1 cellular context compared by ENCODE assay signal in the genomic region with DNA sequence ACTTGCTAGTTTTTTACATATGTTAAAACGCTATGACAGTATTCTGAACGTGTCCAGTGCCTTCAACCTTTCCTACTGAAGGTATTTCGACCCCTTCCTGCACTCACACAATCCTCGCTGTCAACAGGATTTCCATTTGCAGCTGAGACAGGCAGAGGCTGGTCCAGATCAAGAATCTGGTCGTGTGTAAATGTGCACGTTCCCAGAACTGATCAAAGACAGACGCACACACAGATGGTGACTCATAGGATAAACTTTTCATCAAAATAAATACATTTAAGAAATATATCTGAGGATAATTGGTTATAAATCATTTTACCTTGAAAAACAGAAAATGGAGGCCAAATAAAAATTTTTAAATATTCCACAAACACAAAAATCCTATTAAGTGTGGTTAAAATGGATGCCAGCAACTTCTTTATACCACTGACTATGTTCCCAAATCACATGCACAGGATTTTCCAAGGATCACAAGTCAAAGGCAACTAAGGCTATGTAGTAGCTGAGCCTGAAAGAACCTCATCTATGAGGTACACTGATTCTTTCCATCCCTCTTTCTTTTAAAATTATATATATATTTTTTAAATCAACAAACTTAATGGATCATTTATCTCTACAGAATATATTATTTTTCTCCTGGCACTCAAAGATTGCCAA.
TF ChIP-seq lines count a peak whose summit lies in the region.

No MANE protein-coding gene starts in this region.

TF ChIP-seq in SK-N-SH, 30 proteins besides CTCF, POLR2A, EP300 and RAD21 (continued from another document):
- TF ChIP-seq, protein P1, sequence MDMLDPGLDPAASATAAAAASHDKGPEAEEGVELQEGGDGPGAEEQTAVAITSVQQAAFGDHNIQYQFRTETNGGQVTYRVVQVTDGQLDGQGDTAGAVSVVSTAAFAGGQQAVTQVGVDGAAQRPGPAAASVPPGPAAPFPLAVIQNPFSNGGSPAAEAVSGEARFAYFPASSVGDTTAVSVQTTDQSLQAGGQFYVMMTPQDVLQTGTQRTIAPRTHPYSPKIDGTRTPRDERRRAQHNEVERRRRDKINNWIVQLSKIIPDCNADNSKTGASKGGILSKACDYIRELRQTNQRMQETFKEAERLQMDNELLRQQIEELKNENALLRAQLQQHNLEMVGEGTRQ (IDR thresholded peaks at IDR 0.05; ENCODE audit: borderline replicate concordance, low read depth, low read length) = no peak
- TF ChIP-seq EZH2phosphoT487 (IDR thresholded peaks at IDR 0.05; ENCODE audit: borderline replicate concordance, low read depth) (no peak), GATA2 (CRISPR knock-in tag; IDR thresholded peaks at IDR 0.05) (no peak), JUND (IDR thresholded peaks at IDR 0.05) (peak; percentile 82), RFX5 (IDR thresholded peaks at IDR 0.05; ENCODE audit: low read length) (no peak), POLR2AphosphoS5 (IDR thresholded peaks at IDR 0.05; ENCODE audit: low read depth, low read length) (peak; percentile 64; the same call in 1 of the 2 replicates), YY1 (IDR thresholded peaks at IDR 0.05; ENCODE audit: low read depth) (no peak), GABPA (IDR thresholded peaks at IDR 0.05; ENCODE audit: low read depth) (no peak), TEAD4 (IDR thresholded peaks at IDR 0.05; ENCODE audit: borderline replicate concordance, insufficient read depth) (peak; percentile 40; the same call in 1 of the 2 replicates), FOXJ3 (CRISPR knock-in tag; IDR thresholded peaks at IDR 0.05) (no peak), RCOR1 (IDR thresholded peaks at IDR 0.05; ENCODE audit: low read length) (peak; percentile 68; the same call in 1 of the 2 replicates), FOSL2 (IDR thresholded peaks at IDR 0.05; ENCODE audit: borderline replicate concordance, low read depth) (peak; percentile 64; the same call in 1 of the 2 replicates), MEF2A (IDR thresholded peaks at IDR 0.05; ENCODE audit: borderline replicate concordance, low read depth) (0 out of 2 replicates have a peak, but pooled peaks have one; percentile 35), ELF1 (IDR thresholded peaks at IDR 0.05) (no peak), NRF1 (IDR thresholded peaks at IDR 0.05; ENCODE audit: low read depth, low read length) (no peak), MXI1 (IDR thresholded peaks at IDR 0.05; ENCODE audit: low read depth, low read length) (0 out of 2 replicates have a peak, but pooled peaks have one; percentile 49), NFIC (IDR thresholded peaks at IDR 0.05; ENCODE audit: borderline replicate concordance) (0 out of 2 replicates have a peak, but pooled peaks have one; percentile 49), SIN3A (IDR thresholded peaks at IDR 0.05; ENCODE audit: borderline replicate concordance, low read depth, low read length) (peak; percentile 78), RXRA (IDR thresholded peaks at IDR 0.05; ENCODE audit: borderline replicate concordance, low read depth) (no peak; the same call in 1 of the 2 replicates), SMC3 (IDR thresholded peaks at IDR 0.05; ENCODE audit: low read depth, low read length) (no peak), TAF1 (IDR thresholded peaks at IDR 0.05; ENCODE audit: borderline replicate concordance, low read depth, low read length) (no peak), FOXM1 (IDR thresholded peaks at IDR 0.05; ENCODE audit: low read depth) (no peak), TCF12 (IDR thresholded peaks at IDR 0.05) (peak; percentile 94)
- TF ChIP-seq, protein P2, sequence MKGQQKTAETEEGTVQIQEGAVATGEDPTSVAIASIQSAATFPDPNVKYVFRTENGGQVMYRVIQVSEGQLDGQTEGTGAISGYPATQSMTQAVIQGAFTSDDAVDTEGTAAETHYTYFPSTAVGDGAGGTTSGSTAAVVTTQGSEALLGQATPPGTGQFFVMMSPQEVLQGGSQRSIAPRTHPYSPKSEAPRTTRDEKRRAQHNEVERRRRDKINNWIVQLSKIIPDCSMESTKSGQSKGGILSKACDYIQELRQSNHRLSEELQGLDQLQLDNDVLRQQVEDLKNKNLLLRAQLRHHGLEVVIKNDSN (IDR thresholded peaks at IDR 0.05; ENCODE audit: borderline replicate concordance, low read depth) = no peak
- TF ChIP-seq, protein P3, sequence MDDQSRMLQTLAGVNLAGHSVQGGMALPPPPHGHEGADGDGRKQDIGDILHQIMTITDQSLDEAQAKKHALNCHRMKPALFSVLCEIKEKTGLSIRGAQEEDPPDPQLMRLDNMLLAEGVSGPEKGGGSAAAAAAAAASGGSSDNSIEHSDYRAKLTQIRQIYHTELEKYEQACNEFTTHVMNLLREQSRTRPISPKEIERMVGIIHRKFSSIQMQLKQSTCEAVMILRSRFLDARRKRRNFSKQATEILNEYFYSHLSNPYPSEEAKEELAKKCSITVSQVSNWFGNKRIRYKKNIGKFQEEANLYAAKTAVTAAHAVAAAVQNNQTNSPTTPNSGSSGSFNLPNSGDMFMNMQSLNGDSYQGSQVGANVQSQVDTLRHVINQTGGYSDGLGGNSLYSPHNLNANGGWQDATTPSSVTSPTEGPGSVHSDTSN (IDR thresholded peaks at IDR 0.05) = peak; percentile 87
- TF ChIP-seq, protein P4, sequence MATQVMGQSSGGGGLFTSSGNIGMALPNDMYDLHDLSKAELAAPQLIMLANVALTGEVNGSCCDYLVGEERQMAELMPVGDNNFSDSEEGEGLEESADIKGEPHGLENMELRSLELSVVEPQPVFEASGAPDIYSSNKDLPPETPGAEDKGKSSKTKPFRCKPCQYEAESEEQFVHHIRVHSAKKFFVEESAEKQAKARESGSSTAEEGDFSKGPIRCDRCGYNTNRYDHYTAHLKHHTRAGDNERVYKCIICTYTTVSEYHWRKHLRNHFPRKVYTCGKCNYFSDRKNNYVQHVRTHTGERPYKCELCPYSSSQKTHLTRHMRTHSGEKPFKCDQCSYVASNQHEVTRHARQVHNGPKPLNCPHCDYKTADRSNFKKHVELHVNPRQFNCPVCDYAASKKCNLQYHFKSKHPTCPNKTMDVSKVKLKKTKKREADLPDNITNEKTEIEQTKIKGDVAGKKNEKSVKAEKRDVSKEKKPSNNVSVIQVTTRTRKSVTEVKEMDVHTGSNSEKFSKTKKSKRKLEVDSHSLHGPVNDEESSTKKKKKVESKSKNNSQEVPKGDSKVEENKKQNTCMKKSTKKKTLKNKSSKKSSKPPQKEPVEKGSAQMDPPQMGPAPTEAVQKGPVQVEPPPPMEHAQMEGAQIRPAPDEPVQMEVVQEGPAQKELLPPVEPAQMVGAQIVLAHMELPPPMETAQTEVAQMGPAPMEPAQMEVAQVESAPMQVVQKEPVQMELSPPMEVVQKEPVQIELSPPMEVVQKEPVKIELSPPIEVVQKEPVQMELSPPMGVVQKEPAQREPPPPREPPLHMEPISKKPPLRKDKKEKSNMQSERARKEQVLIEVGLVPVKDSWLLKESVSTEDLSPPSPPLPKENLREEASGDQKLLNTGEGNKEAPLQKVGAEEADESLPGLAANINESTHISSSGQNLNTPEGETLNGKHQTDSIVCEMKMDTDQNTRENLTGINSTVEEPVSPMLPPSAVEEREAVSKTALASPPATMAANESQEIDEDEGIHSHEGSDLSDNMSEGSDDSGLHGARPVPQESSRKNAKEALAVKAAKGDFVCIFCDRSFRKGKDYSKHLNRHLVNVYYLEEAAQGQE (IDR thresholded peaks at IDR 0.05; ENCODE audit: low read depth, low read length) = no peak
- TF ChIP-seq, protein P5, sequence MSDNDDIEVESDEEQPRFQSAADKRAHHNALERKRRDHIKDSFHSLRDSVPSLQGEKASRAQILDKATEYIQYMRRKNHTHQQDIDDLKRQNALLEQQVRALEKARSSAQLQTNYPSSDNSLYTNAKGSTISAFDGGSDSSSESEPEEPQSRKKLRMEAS (IDR thresholded peaks at IDR 0.05; ENCODE audit: low read depth) = peak; percentile 49
